ENCODE assay signal across 2 cellular contexts in the genomic region with DNA sequence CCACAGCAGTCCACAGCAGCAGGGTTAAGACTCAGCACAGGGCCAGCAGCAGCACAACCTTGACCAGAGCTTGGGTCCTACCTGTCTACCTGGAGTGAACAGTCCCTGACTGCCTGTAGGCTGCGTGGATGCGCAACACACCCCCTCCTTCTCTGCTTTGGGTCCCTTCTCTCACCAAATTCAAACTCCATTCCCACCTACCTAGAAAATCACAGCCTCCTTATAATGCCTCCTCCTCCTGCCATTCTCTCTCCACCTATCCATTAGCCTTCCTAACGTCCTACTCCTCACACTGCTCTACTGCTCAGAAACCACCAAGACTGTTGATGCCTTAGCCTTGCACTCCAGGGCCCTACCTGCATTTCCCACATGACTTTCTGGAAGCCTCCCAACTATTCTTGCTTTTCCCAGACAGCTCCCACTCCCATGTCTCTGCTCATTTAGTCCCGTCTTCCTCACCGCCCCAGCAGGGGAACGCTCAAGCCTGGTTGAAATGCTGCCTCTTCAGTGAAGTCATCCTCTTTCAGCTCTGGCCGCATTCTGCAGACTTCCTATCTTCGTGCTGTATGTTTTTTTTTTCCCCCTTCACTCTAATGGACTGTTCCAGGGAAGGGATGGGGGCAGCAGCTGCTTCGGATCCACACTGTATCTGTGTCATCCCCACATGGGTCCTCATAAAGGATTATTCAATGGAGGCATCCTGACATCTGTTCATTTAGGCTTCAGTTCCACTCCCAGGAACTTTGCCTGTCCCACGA.
A peak's percentile ranks its signal among the peaks of the same experiment; 100 is the strongest.
TF ChIP-seq lines count a peak whose summit lies in the region.

No MANE protein-coding gene starts in this region.

TF ChIP-seq in HEK293, 187 proteins besides CTCF, POLR2A, EP300 and RAD21:
- TF ChIP-seq ZNF155 (tag by site-specific recombination; IDR thresholded peaks at IDR 0.05) (no peak), ZNF558 (tag by site-specific recombination; IDR thresholded peaks at IDR 0.05) (no peak), ZNF423 (tag by site-specific recombination; IDR thresholded peaks at IDR 0.05) (no peak), GLI2 (tag by site-specific recombination; IDR thresholded peaks at IDR 0.05; ENCODE audit: borderline replicate concordance, low read depth) (no peak), PRDM1 (tag by site-specific recombination; IDR thresholded peaks at IDR 0.05) (no peak), ZBTB17 (tag by site-specific recombination; IDR thresholded peaks at IDR 0.05) (0 out of 2 replicates have a peak, but pooled peaks have one; percentile 45), ZNF114 (tag by site-specific recombination; IDR thresholded peaks at IDR 0.05) (no peak), SCRT1 (tag by site-specific recombination; IDR thresholded peaks at IDR 0.05; ENCODE audit: borderline replicate concordance) (no peak), ZNF24 (tag by site-specific recombination; IDR thresholded peaks at IDR 0.05) (no peak), HOXC10 (CRISPR knock-in tag; IDR thresholded peaks at IDR 0.05) (no peak), ZNF530 (tag by site-specific recombination; IDR thresholded peaks at IDR 0.05; ENCODE audit: low read depth) (no peak), ZBTB20 (tag by site-specific recombination; IDR thresholded peaks at IDR 0.05) (no peak), ZNF792 (tag by site-specific recombination; IDR thresholded peaks at IDR 0.05) (no peak)
- TF ChIP-seq, protein P1, sequence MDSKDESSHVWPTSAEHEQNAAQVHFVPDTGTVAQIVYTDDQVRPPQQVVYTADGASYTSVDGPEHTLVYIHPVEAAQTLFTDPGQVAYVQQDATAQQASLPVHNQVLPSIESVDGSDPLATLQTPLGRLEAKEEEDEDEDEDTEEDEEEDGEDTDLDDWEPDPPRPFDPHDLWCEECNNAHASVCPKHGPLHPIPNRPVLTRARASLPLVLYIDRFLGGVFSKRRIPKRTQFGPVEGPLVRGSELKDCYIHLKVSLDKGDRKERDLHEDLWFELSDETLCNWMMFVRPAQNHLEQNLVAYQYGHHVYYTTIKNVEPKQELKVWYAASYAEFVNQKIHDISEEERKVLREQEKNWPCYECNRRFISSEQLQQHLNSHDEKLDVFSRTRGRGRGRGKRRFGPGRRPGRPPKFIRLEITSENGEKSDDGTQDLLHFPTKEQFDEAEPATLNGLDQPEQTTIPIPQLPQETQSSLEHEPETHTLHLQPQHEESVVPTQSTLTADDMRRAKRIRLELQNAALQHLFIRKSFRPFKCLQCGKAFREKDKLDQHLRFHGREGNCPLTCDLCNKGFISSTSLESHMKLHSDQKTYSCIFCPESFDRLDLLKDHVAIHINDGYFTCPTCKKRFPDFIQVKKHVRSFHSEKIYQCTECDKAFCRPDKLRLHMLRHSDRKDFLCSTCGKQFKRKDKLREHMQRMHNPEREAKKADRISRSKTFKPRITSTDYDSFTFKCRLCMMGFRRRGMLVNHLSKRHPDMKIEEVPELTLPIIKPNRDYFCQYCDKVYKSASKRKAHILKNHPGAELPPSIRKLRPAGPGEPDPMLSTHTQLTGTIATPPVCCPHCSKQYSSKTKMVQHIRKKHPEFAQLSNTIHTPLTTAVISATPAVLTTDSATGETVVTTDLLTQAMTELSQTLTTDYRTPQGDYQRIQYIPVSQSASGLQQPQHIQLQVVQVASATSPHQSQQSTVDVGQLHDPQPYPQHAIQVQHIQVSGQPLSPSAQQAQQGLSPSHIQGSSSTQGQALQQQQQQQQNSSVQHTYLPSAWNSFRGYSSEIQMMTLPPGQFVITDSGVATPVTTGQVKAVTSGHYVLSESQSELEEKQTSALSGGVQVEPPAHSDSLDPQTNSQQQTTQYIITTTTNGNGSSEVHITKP (tag by site-specific recombination; IDR thresholded peaks at IDR 0.05), result peak; percentile 74

TF ChIP-seq in K562, 482 proteins besides CTCF, POLR2A, EP300 and RAD21:
- TF ChIP-seq POLR2AphosphoS2 (IDR thresholded peaks at IDR 0.05; ENCODE audit: low read length) (0 out of 2 replicates have a peak, but pooled peaks have one; percentile 48), ZNF75A (CRISPR knock-in tag; IDR thresholded peaks at IDR 0.05) (no peak), KLF13 (tag; IDR thresholded peaks at IDR 0.05; ENCODE audit: borderline replicate concordance, low read depth) (no peak), ZNF316 (IDR thresholded peaks at IDR 0.05) (no peak), POLR2B (IDR thresholded peaks at IDR 0.05; ENCODE audit: low read depth, partially characterized antibody) (peak; percentile 59), SUPT5H (IDR thresholded peaks at IDR 0.05) (peak; percentile 76), MYNN (IDR thresholded peaks at IDR 0.05) (0 out of 2 replicates have a peak, but pooled peaks have one; percentile 13), MYNN (CRISPR knock-in tag; IDR thresholded peaks at IDR 0.05) (no peak), POLR2AphosphoS5 (IDR thresholded peaks at IDR 0.05; ENCODE audit: control insufficient read depth, insufficient read depth, low read depth, low read length) (peak; percentile 55; the same call in 1 of the 2 replicates), TRIM28 (IDR thresholded peaks at IDR 0.05) (no peak), DPF2 (IDR thresholded peaks at IDR 0.05) (no peak), STAT5A (IDR thresholded peaks at IDR 0.05; ENCODE audit: borderline replicate concordance, low read length) (no peak), ZNF584 (CRISPR knock-in tag; IDR thresholded peaks at IDR 0.05; ENCODE audit: low read depth) (no peak)
- TF ChIP-seq, protein P1 (IDR thresholded peaks at IDR 0.05; ENCODE audit: partially characterized antibody), result peak; percentile 76
- TF ChIP-seq, protein P2, sequence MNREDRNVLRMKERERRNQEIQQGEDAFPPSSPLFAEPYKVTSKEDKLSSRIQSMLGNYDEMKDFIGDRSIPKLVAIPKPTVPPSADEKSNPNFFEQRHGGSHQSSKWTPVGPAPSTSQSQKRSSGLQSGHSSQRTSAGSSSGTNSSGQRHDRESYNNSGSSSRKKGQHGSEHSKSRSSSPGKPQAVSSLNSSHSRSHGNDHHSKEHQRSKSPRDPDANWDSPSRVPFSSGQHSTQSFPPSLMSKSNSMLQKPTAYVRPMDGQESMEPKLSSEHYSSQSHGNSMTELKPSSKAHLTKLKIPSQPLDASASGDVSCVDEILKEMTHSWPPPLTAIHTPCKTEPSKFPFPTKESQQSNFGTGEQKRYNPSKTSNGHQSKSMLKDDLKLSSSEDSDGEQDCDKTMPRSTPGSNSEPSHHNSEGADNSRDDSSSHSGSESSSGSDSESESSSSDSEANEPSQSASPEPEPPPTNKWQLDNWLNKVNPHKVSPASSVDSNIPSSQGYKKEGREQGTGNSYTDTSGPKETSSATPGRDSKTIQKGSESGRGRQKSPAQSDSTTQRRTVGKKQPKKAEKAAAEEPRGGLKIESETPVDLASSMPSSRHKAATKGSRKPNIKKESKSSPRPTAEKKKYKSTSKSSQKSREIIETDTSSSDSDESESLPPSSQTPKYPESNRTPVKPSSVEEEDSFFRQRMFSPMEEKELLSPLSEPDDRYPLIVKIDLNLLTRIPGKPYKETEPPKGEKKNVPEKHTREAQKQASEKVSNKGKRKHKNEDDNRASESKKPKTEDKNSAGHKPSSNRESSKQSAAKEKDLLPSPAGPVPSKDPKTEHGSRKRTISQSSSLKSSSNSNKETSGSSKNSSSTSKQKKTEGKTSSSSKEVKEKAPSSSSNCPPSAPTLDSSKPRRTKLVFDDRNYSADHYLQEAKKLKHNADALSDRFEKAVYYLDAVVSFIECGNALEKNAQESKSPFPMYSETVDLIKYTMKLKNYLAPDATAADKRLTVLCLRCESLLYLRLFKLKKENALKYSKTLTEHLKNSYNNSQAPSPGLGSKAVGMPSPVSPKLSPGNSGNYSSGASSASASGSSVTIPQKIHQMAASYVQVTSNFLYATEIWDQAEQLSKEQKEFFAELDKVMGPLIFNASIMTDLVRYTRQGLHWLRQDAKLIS (CRISPR knock-in tag; IDR thresholded peaks at IDR 0.05), result no peak
- TF ChIP-seq, protein P3, sequence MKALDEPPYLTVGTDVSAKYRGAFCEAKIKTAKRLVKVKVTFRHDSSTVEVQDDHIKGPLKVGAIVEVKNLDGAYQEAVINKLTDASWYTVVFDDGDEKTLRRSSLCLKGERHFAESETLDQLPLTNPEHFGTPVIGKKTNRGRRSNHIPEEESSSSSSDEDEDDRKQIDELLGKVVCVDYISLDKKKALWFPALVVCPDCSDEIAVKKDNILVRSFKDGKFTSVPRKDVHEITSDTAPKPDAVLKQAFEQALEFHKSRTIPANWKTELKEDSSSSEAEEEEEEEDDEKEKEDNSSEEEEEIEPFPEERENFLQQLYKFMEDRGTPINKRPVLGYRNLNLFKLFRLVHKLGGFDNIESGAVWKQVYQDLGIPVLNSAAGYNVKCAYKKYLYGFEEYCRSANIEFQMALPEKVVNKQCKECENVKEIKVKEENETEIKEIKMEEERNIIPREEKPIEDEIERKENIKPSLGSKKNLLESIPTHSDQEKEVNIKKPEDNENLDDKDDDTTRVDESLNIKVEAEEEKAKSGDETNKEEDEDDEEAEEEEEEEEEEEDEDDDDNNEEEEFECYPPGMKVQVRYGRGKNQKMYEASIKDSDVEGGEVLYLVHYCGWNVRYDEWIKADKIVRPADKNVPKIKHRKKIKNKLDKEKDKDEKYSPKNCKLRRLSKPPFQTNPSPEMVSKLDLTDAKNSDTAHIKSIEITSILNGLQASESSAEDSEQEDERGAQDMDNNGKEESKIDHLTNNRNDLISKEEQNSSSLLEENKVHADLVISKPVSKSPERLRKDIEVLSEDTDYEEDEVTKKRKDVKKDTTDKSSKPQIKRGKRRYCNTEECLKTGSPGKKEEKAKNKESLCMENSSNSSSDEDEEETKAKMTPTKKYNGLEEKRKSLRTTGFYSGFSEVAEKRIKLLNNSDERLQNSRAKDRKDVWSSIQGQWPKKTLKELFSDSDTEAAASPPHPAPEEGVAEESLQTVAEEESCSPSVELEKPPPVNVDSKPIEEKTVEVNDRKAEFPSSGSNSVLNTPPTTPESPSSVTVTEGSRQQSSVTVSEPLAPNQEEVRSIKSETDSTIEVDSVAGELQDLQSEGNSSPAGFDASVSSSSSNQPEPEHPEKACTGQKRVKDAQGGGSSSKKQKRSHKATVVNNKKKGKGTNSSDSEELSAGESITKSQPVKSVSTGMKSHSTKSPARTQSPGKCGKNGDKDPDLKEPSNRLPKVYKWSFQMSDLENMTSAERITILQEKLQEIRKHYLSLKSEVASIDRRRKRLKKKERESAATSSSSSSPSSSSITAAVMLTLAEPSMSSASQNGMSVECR (CRISPR knock-in tag; IDR thresholded peaks at IDR 0.05), result no peak
- TF ChIP-seq, protein P4, sequence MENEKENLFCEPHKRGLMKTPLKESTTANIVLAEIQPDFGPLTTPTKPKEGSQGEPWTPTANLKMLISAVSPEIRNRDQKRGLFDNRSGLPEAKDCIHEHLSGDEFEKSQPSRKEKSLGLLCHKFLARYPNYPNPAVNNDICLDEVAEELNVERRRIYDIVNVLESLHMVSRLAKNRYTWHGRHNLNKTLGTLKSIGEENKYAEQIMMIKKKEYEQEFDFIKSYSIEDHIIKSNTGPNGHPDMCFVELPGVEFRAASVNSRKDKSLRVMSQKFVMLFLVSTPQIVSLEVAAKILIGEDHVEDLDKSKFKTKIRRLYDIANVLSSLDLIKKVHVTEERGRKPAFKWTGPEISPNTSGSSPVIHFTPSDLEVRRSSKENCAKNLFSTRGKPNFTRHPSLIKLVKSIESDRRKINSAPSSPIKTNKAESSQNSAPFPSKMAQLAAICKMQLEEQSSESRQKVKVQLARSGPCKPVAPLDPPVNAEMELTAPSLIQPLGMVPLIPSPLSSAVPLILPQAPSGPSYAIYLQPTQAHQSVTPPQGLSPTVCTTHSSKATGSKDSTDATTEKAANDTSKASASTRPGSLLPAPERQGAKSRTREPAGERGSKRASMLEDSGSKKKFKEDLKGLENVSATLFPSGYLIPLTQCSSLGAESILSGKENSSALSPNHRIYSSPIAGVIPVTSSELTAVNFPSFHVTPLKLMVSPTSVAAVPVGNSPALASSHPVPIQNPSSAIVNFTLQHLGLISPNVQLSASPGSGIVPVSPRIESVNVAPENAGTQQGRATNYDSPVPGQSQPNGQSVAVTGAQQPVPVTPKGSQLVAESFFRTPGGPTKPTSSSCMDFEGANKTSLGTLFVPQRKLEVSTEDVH (IDR thresholded peaks at IDR 0.05; ENCODE audit: low read depth, partially characterized antibody), result peak; percentile 50
- TF ChIP-seq, protein P5, sequence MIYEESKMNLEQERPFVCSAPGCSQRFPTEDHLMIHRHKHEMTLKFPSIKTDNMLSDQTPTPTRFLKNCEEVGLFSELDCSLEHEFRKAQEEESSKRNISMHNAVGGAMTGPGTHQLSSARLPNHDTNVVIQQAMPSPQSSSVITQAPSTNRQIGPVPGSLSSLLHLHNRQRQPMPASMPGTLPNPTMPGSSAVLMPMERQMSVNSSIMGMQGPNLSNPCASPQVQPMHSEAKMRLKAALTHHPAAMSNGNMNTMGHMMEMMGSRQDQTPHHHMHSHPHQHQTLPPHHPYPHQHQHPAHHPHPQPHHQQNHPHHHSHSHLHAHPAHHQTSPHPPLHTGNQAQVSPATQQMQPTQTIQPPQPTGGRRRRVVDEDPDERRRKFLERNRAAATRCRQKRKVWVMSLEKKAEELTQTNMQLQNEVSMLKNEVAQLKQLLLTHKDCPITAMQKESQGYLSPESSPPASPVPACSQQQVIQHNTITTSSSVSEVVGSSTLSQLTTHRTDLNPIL (CRISPR knock-in tag; IDR thresholded peaks at IDR 0.05), result no peak
- TF ChIP-seq, protein P6, sequence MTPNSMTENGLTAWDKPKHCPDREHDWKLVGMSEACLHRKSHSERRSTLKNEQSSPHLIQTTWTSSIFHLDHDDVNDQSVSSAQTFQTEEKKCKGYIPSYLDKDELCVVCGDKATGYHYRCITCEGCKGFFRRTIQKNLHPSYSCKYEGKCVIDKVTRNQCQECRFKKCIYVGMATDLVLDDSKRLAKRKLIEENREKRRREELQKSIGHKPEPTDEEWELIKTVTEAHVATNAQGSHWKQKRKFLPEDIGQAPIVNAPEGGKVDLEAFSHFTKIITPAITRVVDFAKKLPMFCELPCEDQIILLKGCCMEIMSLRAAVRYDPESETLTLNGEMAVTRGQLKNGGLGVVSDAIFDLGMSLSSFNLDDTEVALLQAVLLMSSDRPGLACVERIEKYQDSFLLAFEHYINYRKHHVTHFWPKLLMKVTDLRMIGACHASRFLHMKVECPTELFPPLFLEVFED (CRISPR knock-in tag; conservative IDR thresholded peaks at IDR 0.05), result peak; percentile 90; the same call in 1 of the 2 replicates
